Comparison of ENCODE assay signal across 19 cellular contexts in the genomic region with DNA sequence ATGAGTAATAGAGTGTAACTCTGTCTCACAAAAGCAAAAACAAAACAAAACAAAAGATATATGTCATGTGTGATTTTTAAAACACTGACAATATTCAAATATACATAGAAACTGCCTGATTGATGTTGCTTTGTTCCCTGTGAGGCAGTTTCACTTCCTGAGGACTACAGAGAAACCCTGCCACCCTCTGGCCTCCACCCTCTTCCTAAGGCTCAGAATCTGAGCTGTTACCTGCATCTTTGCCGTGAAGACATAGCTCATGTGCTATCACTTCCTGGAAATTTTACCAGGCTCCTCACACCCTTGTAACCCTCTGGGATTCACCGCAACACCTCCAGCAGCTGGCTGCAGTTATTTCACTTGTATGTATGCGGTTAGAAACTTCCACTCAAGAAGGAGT.
A peak's percentile ranks its signal among the peaks of the same experiment; 100 is the strongest.
DNase-seq lines count a peak whose midpoint lies in the region; ATAC-seq and TF ChIP-seq lines count a peak whose summit lies in the region.
"Had no signal": no experiment of that assay in that cellular context is flagged by ENCODE, and none has a peak within 500 bp of the region (broad histone marks: within the 10 kb centered on the region; RNA-seq: fewer than 3 reads in every experiment).

No MANE protein-coding gene starts in this region.

- H3K27me3 Mint-ChIP-seq in MCF 10A (ENCODE audit: insufficient read depth, unreplicated experiment) (no peaks in the 10 kb centered on the region), activated B cell treated with CpG ODN at 0.5 μM for 24 hours (no peaks in the 10 kb centered on the region)
- H3K27me3 Mint-ChIP-seq in stimulated activated naive B cell treated with anti-CD40 and anti-IgM and Interleukin-4, amounts not matched to agents 10 μg/mL and 1 μg/mL and 100 μg/mL, for 72 hours = no peaks in the 10 kb centered on the region
- H3K27me3 Mint-ChIP-seq in CD4-positive, alpha-beta memory T cell = peaks cover 0 to 2% of the 10 kb centered on the region in 2 donors

- no peaks in the 10 kb centered on the region for H3K9me3 Mint-ChIP-seq in MCF 10A (ENCODE audit: unreplicated experiment)
- H3K9me3 Mint-ChIP-seq in activated B cell treated with CpG ODN at 0.5 μM for 24 hours = no peaks in the 10 kb centered on the region
- H3K9me3 Mint-ChIP-seq in stimulated activated naive B cell treated with anti-CD40 and anti-IgM and Interleukin-4, amounts not matched to agents 10 μg/mL and 1 μg/mL and 100 μg/mL, for 72 hours = peaks cover 0 to 5% of the 10 kb centered on the region in 2 donors
- no peaks in the 10 kb centered on the region for H3K9me3 Mint-ChIP-seq in CD4-positive, alpha-beta memory T cell
- H3K9me3 Mint-ChIP-seq: H9; T-helper 2 cell treated with Interferon-gamma antibody and Interleukin-4, amounts not matched to agents 5 μg/mL and 100 μg/mL, for 36 hours had no signal

- POLR2A ChIA-PET in MCF 10A (lab: Yijun Ruan, JAX) = no interaction called here
- POLR2A ChIA-PET in activated B cell treated with CpG ODN at 0.5 μM for 24 hours (lab: Charles Lee) = no interaction called here
- POLR2A ChIA-PET in CD4-positive, alpha-beta memory T cell (lab: Charles Lee; ENCODE audit: partially characterized antibody) = no interaction called here

- DNase-seq in MCF 10A (ENCODE audit: unreplicated experiment) (peak; percentile 4), breast epithelium (ENCODE audit: low spot score in 2 of 2) (no peak), activated B cell treated with CpG ODN at 0.5 μM for 24 hours (no peak), left lung (no peak)
- DNase-seq in stimulated activated naive B cell treated with anti-CD40 and anti-IgM and Interleukin-4, amounts not matched to agents 10 μg/mL and 1 μg/mL and 100 μg/mL, for 72 hours = peak; percentile 0
- no peak for DNase-seq in CD4-positive, alpha-beta memory T cell
- DNase-seq: aorta; colonic mucosa; DMS79; H9; NCI-H748 treated with DMSO at 0.1 percent for 48 hours; stimulated activated CD4-positive, alpha-beta T cell treated with anti-CD3 and anti-CD28 coated beads, Interleukin-12 subunit alpha, Interleukin-12 subunit beta, amount 100 ng/mL, for 4 hours had no signal

- ATAC-seq in HG03095 (IDR thresholded peaks at IDR 0.05; ENCODE audit: unreplicated experiment) (peak; percentile 100), activated B cell treated with CpG ODN at 0.5 μM for 24 hours (ENCODE audit: low read depth) (peak; percentile 84), left lung (no peak), HG02973 (IDR thresholded peaks at IDR 0.05; ENCODE audit: unreplicated experiment) (no peak)
- ATAC-seq in stimulated activated naive B cell treated with anti-CD40 and anti-IgM and Interleukin-4, amounts not matched to agents 10 μg/mL and 1 μg/mL and 100 μg/mL, for 72 hours (replicated peaks) = peak in 1 of 2 donors; percentile 81

- H3K27ac ChIP-seq in breast epithelium (no peak overlapping the region), left lung (no peak overlapping the region)
- no peak overlapping the region for H3K27ac ChIP-seq in CD4-positive, alpha-beta memory T cell (ENCODE audit: low read depth, low read length)
- H3K27ac ChIP-seq: colonic mucosa, hepatocyte, Peyer's patch had no signal

- CTCF ChIA-PET in MCF 10A (lab: Yijun Ruan, JAX) (no interaction called here), activated B cell treated with CpG ODN at 0.5 μM for 24 hours (lab: Charles Lee) (no interaction called here)
- CTCF ChIA-PET in CD4-positive, alpha-beta memory T cell (lab: Charles Lee; ENCODE audit: partially characterized antibody) = no interaction called here

- H3K9me3 ChIP-seq in breast epithelium = no peaks in the 10 kb centered on the region
- no peaks in the 10 kb centered on the region for H3K9me3 ChIP-seq in left lung
- H3K9me3 ChIP-seq in CD4-positive, alpha-beta memory T cell (ENCODE audit: control insufficient read depth in 1 of 2, low read length in 2 of 2) = no peaks in the 10 kb centered on the region
- H3K9me3 ChIP-seq: colonic mucosa, Peyer's patch had no signal

- H3K27me3 ChIP-seq in breast epithelium (no peaks in the 10 kb centered on the region), left lung (no peaks in the 10 kb centered on the region)
- no peaks in the 10 kb centered on the region for H3K27me3 ChIP-seq in CD4-positive, alpha-beta memory T cell (ENCODE audit: insufficient read depth, low read length)
- H3K27me3 ChIP-seq: colonic mucosa, hepatocyte, Peyer's patch had no signal

- intact Hi-C loops in MCF 10A (cut with micrococcal nuclease) = no loop called here
- intact Hi-C loops in breast epithelium (cut with DNase I; ENCODE audit: low total_unique reads) = no loop called here
- intact Hi-C loops in activated B cell treated with CpG ODN at 0.5 μM for 24 hours (cut with micrococcal nuclease) = no loop called here
- intact Hi-C loops in left lung (cut with DNase I) = no loop called here
- intact Hi-C loops in CD4-positive, alpha-beta memory T cell (cut with micrococcal nuclease) = no loop called here

- H3K36me3 ChIP-seq in breast epithelium (no peaks in the 10 kb centered on the region), left lung (no peaks in the 10 kb centered on the region)
- no peaks in the 10 kb centered on the region for H3K36me3 ChIP-seq in CD4-positive, alpha-beta memory T cell (ENCODE audit: insufficient read depth, low read length)
- H3K36me3 ChIP-seq: colonic mucosa, Peyer's patch had no signal

- no peak for TF ChIP-seq CTCF in MCF 10A (IDR thresholded peaks at IDR 0.05; ENCODE audit: unreplicated experiment)
- TF ChIP-seq CTCF in breast epithelium (IDR thresholded peaks at IDR 0.05) = no peak
- no peak for TF ChIP-seq CTCF in activated B cell treated with CpG ODN at 0.5 μM for 24 hours (IDR thresholded peaks at IDR 0.05)
- no peak for TF ChIP-seq CTCF in left lung (IDR thresholded peaks at IDR 0.05)

- H3K4me3 ChIP-seq in breast epithelium (no peak overlapping the region), left lung (no peak overlapping the region)
- H3K4me3 ChIP-seq in CD4-positive, alpha-beta memory T cell (ENCODE audit: low read length in 2 of 2) = no peak overlapping the region
- H3K4me3 ChIP-seq: colonic mucosa, hepatocyte, lung, Peyer's patch had no signal

- no peaks in the 10 kb centered on the region for H3K4me1 Mint-ChIP-seq in MCF 10A (ENCODE audit: insufficient read depth, unreplicated experiment)
- H3K4me1 Mint-ChIP-seq in activated B cell treated with CpG ODN at 0.5 μM for 24 hours = peaks cover 3% of the 10 kb centered on the region
- H3K4me1 Mint-ChIP-seq in stimulated activated naive B cell treated with anti-CD40 and anti-IgM and Interleukin-4, amounts not matched to agents 10 μg/mL and 1 μg/mL and 100 μg/mL, for 72 hours = no peaks in the 10 kb centered on the region
- H3K4me1 Mint-ChIP-seq in CD4-positive, alpha-beta memory T cell = peaks cover 0 to 6% (median 2%) of the 10 kb centered on the region in 4 donors
- H3K4me1 Mint-ChIP-seq: CD14-positive monocyte, H9 had no signal

- H3K27ac Mint-ChIP-seq in MCF 10A (ENCODE audit: low read depth, unreplicated experiment) = no peak overlapping the region
- H3K27ac Mint-ChIP-seq in activated B cell treated with CpG ODN at 0.5 μM for 24 hours = no peak overlapping the region
- H3K27ac Mint-ChIP-seq in stimulated activated naive B cell treated with anti-CD40 and anti-IgM and Interleukin-4, amounts not matched to agents 10 μg/mL and 1 μg/mL and 100 μg/mL, for 72 hours = no peak overlapping the region
- H3K27ac Mint-ChIP-seq in CD4-positive, alpha-beta memory T cell = peak overlapping the region in 1 of 7 donors; percentile 42
- H3K27ac Mint-ChIP-seq: CD14-positive monocyte; H9; T-helper 2 cell treated with Interferon-gamma antibody and Interleukin-4, amounts not matched to agents 5 μg/mL and 100 μg/mL, for 36 hours had no signal

- no peak for TF ChIP-seq POLR2A in breast epithelium (IDR thresholded peaks at IDR 0.05)

- H3K4me3 Mint-ChIP-seq in MCF 10A (ENCODE audit: unreplicated experiment) (no peak overlapping the region), activated B cell treated with CpG ODN at 0.5 μM for 24 hours (no peak overlapping the region)
- no peak overlapping the region for H3K4me3 Mint-ChIP-seq in stimulated activated naive B cell treated with anti-CD40 and anti-IgM and Interleukin-4, amounts not matched to agents 10 μg/mL and 1 μg/mL and 100 μg/mL, for 72 hours
- H3K4me3 Mint-ChIP-seq in CD4-positive, alpha-beta memory T cell = no peak overlapping the region
- H3K4me3 Mint-ChIP-seq: CD14-positive monocyte; H9; T-helper 2 cell treated with Interferon-gamma antibody and Interleukin-4, amounts not matched to agents 5 μg/mL and 100 μg/mL, for 36 hours had no signal

- H3K36me3 Mint-ChIP-seq in MCF 10A (ENCODE audit: insufficient read depth, unreplicated experiment) (no peaks in the 10 kb centered on the region), activated B cell treated with CpG ODN at 0.5 μM for 24 hours (ENCODE audit: low read depth) (no peaks in the 10 kb centered on the region)
- H3K36me3 Mint-ChIP-seq in stimulated activated naive B cell treated with anti-CD40 and anti-IgM and Interleukin-4, amounts not matched to agents 10 μg/mL and 1 μg/mL and 100 μg/mL, for 72 hours = no peaks in the 10 kb centered on the region
- no peaks in the 10 kb centered on the region for H3K36me3 Mint-ChIP-seq in CD4-positive, alpha-beta memory T cell
- H3K36me3 Mint-ChIP-seq: CD14-positive monocyte had no signal

- H3K4me1 ChIP-seq in breast epithelium (no peaks in the 10 kb centered on the region), left lung (no peaks in the 10 kb centered on the region)
- H3K4me1 ChIP-seq in CD4-positive, alpha-beta memory T cell (ENCODE audit: insufficient read depth, low read length) = no peaks in the 10 kb centered on the region
- H3K4me1 ChIP-seq: colonic mucosa, Peyer's patch had no signal

- BruUV-seq in MCF 10A (replicated peaks; lab: Mats Ljungman, UMichigan) = no TSS peak

Comparison
In these comparisons a context has a peak if more than half of its experiments do, and no peak if none do; other contexts are left out.
1. DNase-seq: peak in MCF 10A (single experiment) and stimulated activated naive B cell treated with anti-CD40 and anti-IgM and Interleukin-4, amounts not matched to agents 10 μg/mL and 1 μg/mL and 100 μg/mL, for 72 hours (single experiment); none in breast epithelium (0 of 2), activated B cell treated with CpG ODN at 0.5 μM for 24 hours (single experiment), left lung (0 of 2) and CD4-positive, alpha-beta memory T cell (0 of 5).
2. ATAC-seq: peak in HG03095 (single experiment) and activated B cell treated with CpG ODN at 0.5 μM for 24 hours (single experiment); none in left lung (single experiment) and HG02973 (single experiment).